ENCODE assay signal across 8 cellular contexts in genomic region chr1:5990913-5991783, GRCh38. TPM values are rescaled to one million over a fixed set of nuclear protein-coding genes. Genes with fewer than 3 reads are reported as not detected.
DNase-seq lines count a peak whose midpoint lies in the region; ATAC-seq and TF ChIP-seq lines count a peak whose summit lies in the region.

No MANE protein-coding gene starts in this region.

- H3K4me2 ChIP-seq in OCI-LY7 (ENCODE audit: low read length) (peak overlapping the region; percentile 99), hepatocyte (peak overlapping the region; percentile 98)

- H3K4me3 ChIP-seq in OCI-LY7 (ENCODE audit: low read depth, low read length, poor library complexity, severe bottlenecking) (peak overlapping the region; percentile 91), ascending aorta (peak overlapping the region; percentile 79 to 94), hepatocyte (peak overlapping the region; percentile 54), gastrocnemius medialis (peak overlapping the region; percentile 68 to 88 (median 72))

- no peaks in the 10 kb centered on the region for H3K27me3 ChIP-seq in ascending aorta
- peaks cover 11% of the 10 kb centered on the region for H3K27me3 ChIP-seq in hepatocyte
- H3K27me3 ChIP-seq in gastrocnemius medialis, result peaks cover 0 to 7% (median 5%) of the 10 kb centered on the region in 3 donors

- BruUV-seq in OCI-LY7 (replicated peaks; lab: Mats Ljungman, UMichigan), result TSS peak; percentile 46

- TF ChIP-seq CTCF in GM10248 (IDR thresholded peaks at IDR 0.05; ENCODE audit: control extremely low read depth, extremely low read depth, low read depth, missing control alignments) (no peak), OCI-LY7 (conservative IDR thresholded peaks at IDR 0.05; ENCODE audit: low read length) (no peak), ascending aorta (IDR thresholded peaks at IDR 0.05) (no peak), hepatocyte (IDR thresholded peaks at IDR 0.05; ENCODE audit: poor library complexity) (no peak), gastrocnemius medialis (IDR thresholded peaks at IDR 0.05 in 4 of 5, conservative IDR thresholded peaks at IDR 0.05 in 1 of 5) (no peak)

- H3K4me1 ChIP-seq in OCI-LY7 (ENCODE audit: insufficient read depth, low read length, poor library complexity, severe bottlenecking) (peaks cover 20% of the 10 kb centered on the region), ascending aorta (peaks cover 0 to 15% of the 10 kb centered on the region in 2 donors), hepatocyte (ENCODE audit: insufficient read depth) (peaks cover 9% of the 10 kb centered on the region), gastrocnemius medialis (peaks cover 4 to 15% of the 10 kb centered on the region in 2 donors)

- DNase-seq in GM10248 (ENCODE audit: extremely low spot score) (peak; percentile 53), OCI-LY7 (ENCODE audit: low spot score) (peak; percentile 49), ascending aorta (ENCODE audit: low spot score in 2 of 2) (no peak), hepatocyte (ENCODE audit: low spot score) (peak; percentile 56), gastrocnemius medialis (peak in 1 of 2 donors; percentile 18), H4 (ENCODE audit: low spot score) (no peak)

- ATAC-seq in gastrocnemius medialis (no peak), HG02885 (IDR thresholded peaks at IDR 0.05; ENCODE audit: poor library complexity, unreplicated experiment) (no peak), GM19463 (IDR thresholded peaks at IDR 0.05; ENCODE audit: unreplicated experiment) (no peak)

- WGBS in hepatocyte (ENCODE audit: low lambda C conversion rate, missing lambda C conversion rate), result 7% methylated on average over 45 of the region's 53 CpGs

- H3K36me3 ChIP-seq in OCI-LY7 (ENCODE audit: insufficient read depth, low read length), result no peaks in the 10 kb centered on the region
- no peaks in the 10 kb centered on the region for H3K36me3 ChIP-seq in ascending aorta
- H3K36me3 ChIP-seq in hepatocyte (replicated peaks; ENCODE audit: insufficient read depth, low read depth), result no peaks in the 10 kb centered on the region
- H3K36me3 ChIP-seq in gastrocnemius medialis, result no peaks in the 10 kb centered on the region

- H3K79me2 ChIP-seq in OCI-LY7 (ENCODE audit: insufficient read depth, low read depth, low read length) (peaks cover 12% of the 10 kb centered on the region), hepatocyte (peaks cover 9% of the 10 kb centered on the region)

- H3K27ac ChIP-seq in OCI-LY7 (ENCODE audit: low read depth, low read length, poor library complexity, severe bottlenecking) (no peak overlapping the region), ascending aorta (peak overlapping the region; percentile 85 to 89), hepatocyte (peak overlapping the region; percentile 2), gastrocnemius medialis (peak overlapping the region in 3 of 4 donors; percentile 77 to 93 (median 83))

- H3K9me2 ChIP-seq in OCI-LY7 (ENCODE audit: insufficient read depth, low read length) (no peaks in the 10 kb centered on the region), hepatocyte (replicated peaks; ENCODE audit: insufficient read depth) (no peaks in the 10 kb centered on the region)

- CTCF ChIA-PET in GM10248 (lab: Yijun Ruan, JAX) (interaction anchor here (2.5 to 2.7 kb wide), 2 partner anchors 11 to 35 kb away, joined by 10 to 11 read pairs; no protein-coding TSS in a partner anchor), OCI-LY7 (lab: Charles Lee; ENCODE audit: unreplicated experiment) (no interaction called here)

- intact Hi-C loops in OCI-LY7 (cut with micrococcal nuclease; ENCODE audit: unreplicated experiment) (no loop called here), ascending aorta (cut with DNase I) (loop anchor here (5.0 kb wide), 2 partner anchors 186 to 206 kb away; partner anchors contain the start of gene RPL22), gastrocnemius medialis (cut with DNase I; ENCODE audit: low total_unique reads) (no loop called here)

- peak overlapping the region; percentile 65 for H2AFZ ChIP-seq in OCI-LY7 (ENCODE audit: low read length)
- peak overlapping the region; percentile 58 for H2AFZ ChIP-seq in hepatocyte

- H4K20me1 ChIP-seq in OCI-LY7 (ENCODE audit: insufficient read depth, low read length), result no peaks in the 10 kb centered on the region
- no peaks in the 10 kb centered on the region for H4K20me1 ChIP-seq in hepatocyte (ENCODE audit: insufficient read depth, poor library complexity, severe bottlenecking)

- TF ChIP-seq POLR2A in gastrocnemius medialis (IDR thresholded peaks at IDR 0.05), result no peak

- H3K9me3 ChIP-seq in OCI-LY7 (ENCODE audit: low read length) (no peaks in the 10 kb centered on the region), ascending aorta (no peaks in the 10 kb centered on the region), hepatocyte (ENCODE audit: low read depth) (no peaks in the 10 kb centered on the region), gastrocnemius medialis (no peaks in the 10 kb centered on the region)

- in situ Hi-C loops in gastrocnemius medialis (cut with MboI; ENCODE audit: low sequenced_read_pairs in 4 of 4), result no loop called here

- POLR2A ChIA-PET in GM10248 (lab: Yijun Ruan, JAX) (interaction anchor here (0.6 kb wide), 1 partner anchor 208 kb away, joined by 7 read pairs; no protein-coding TSS in a partner anchor), OCI-LY7 (lab: Charles Lee) (no interaction called here)

RNA-seq across cellular contexts. Expression of gene NPHP4, which starts 1.1 kb away (rescaled TPM):
- 9.2 and 13.4 TPM in 2 replicates for total RNA-seq in OCI-LY7 (2014; rRNA removed; shearing (Covaris generic))
- total RNA-seq in OCI-LY7 (2022) (23.0 and 24.2 TPM in 2 replicates), ascending aorta (8.2 TPM), hepatocyte (5.4 and 6.0 TPM in 2 replicates), gastrocnemius medialis (10 to 100 TPM in 1 of 4 donors, 1 to 10 TPM in 3; 1.1 to 10.4 (median 1.8) TPM)
- 5.6 and 6.7 TPM in 2 replicates for polyA plus RNA-seq in hepatocyte
- total RNA-seq in H4 (2014; rRNA removed; shearing (Covaris generic)), result 2.4 and 12.0 TPM in 2 replicates

RNA-seq across cellular contexts. Expression of gene KCNAB2, which starts 54.5 kb away (rescaled TPM):
- total RNA-seq in OCI-LY7 (2014; rRNA removed; shearing (Covaris generic)), result 42.1 and 46.7 TPM in 2 replicates
- 120 and 133 TPM in 2 replicates for total RNA-seq in OCI-LY7 (2022)
- 17.9 TPM for total RNA-seq in ascending aorta
- 3.5 and 3.7 TPM in 2 replicates for total RNA-seq in hepatocyte
- polyA plus RNA-seq in hepatocyte, result 3.1 and 7.4 TPM in 2 replicates
- total RNA-seq in gastrocnemius medialis, result 1 to 10 TPM; 2.8 to 7.8 (median 4.5) TPM
- 3.6 and 4.0 TPM in 2 replicates for total RNA-seq in H4 (2014; rRNA removed; shearing (Covaris generic))

Comparison
In these comparisons a context has a peak if more than half of its experiments do, and no peak if none do; other contexts are left out.
1. DNase-seq: peak in GM10248 (single experiment), OCI-LY7 (single experiment) and hepatocyte (single experiment); none in ascending aorta (0 of 2) and H4 (single experiment).
2. Peak in every context shown above with its lines, with median percentiles within 50 percentile points of each other: H3K4me3 ChIP-seq.